16 cellular contexts compared by ENCODE assay signal in the genomic region with DNA sequence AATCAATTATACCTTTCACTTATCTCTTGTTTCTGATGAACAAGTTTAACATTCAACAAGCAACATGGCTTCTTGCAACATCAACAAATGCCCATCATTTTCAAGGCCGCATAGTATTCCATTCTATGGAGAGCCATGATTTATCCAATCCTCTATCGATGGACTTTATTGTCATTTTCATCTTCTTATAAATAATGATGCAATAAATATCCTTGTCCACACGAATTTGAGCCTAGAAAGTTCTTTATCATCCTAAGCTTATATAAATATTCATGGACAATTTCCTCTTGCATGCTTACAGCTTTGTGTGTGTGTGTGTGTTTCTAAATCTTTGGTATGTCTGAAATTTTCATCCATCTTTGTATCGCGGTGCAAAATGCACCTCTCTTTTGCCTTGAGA. TPM values are rescaled to one million over a fixed set of nuclear protein-coding genes. Genes with fewer than 3 reads are reported as not detected.
"Had no signal": no experiment of that assay in that cellular context is flagged by ENCODE, and none has a peak within 500 bp of the region (broad histone marks: within the 10 kb centered on the region; RNA-seq: fewer than 3 reads in every experiment).

No MANE protein-coding gene starts in this region.

- H3K36me3 Mint-ChIP-seq: naive thymus-derived CD8-positive, alpha-beta T cell; type B pancreatic cell; WTC11 had no signal

- H3K9me3 Mint-ChIP-seq: naive thymus-derived CD8-positive, alpha-beta T cell; type B pancreatic cell had no signal

- H3K4me3 ChIP-seq: dorsolateral prefrontal cortex, mucosa of descending colon, psoas muscle, suprapubic skin had no signal

- H3K27ac Mint-ChIP-seq: type B pancreatic cell had no signal

- H3K4me1 ChIP-seq: psoas muscle had no signal

- H3K9me3 ChIP-seq: mucosa of descending colon, psoas muscle, spleen, suprapubic skin had no signal

- H3K27me3 ChIP-seq: dorsolateral prefrontal cortex had no signal

- H3K27ac ChIP-seq: psoas muscle, suprapubic skin had no signal

- ATAC-seq: mucosa of descending colon, psoas muscle, sciatic nerve, WTC11 had no signal

- DNase-seq: activated gamma-delta T cell treated with Interleukin-2 at 50 U/mL for 16 hours; activated T-cell treated with anti-CD3 and anti-CD28 coated beads, Interleukin-2, amount 50 U/mL, for 48 hours; dorsolateral prefrontal cortex; mammary epithelial cell; mucosa of descending colon; naive thymus-derived CD8-positive, alpha-beta T cell; psoas muscle; spleen; stimulated activated CD4-positive, alpha-beta T cell treated with anti-CD3 and anti-CD28 coated beads, Interleukin-1b, Interleukin-23, amount 100 ng/mL, for 48 hours; stimulated activated naive CD4-positive, alpha-beta T cell treated with Interleukin-2 at 50 U/mL for 16 hours; SW 1271 had no signal

- H3K36me3 ChIP-seq: spleen, suprapubic skin had no signal

- H3K4me3 Mint-ChIP-seq: type B pancreatic cell, WTC11 had no signal

RNA-seq across cellular contexts. Expression of gene TOX2, which starts 29.1 kb away (rescaled TPM):
- total RNA-seq: bronchial epithelial cell had no signal
